Comparison of ENCODE assay signal across 31 cellular contexts in the genomic region with DNA sequence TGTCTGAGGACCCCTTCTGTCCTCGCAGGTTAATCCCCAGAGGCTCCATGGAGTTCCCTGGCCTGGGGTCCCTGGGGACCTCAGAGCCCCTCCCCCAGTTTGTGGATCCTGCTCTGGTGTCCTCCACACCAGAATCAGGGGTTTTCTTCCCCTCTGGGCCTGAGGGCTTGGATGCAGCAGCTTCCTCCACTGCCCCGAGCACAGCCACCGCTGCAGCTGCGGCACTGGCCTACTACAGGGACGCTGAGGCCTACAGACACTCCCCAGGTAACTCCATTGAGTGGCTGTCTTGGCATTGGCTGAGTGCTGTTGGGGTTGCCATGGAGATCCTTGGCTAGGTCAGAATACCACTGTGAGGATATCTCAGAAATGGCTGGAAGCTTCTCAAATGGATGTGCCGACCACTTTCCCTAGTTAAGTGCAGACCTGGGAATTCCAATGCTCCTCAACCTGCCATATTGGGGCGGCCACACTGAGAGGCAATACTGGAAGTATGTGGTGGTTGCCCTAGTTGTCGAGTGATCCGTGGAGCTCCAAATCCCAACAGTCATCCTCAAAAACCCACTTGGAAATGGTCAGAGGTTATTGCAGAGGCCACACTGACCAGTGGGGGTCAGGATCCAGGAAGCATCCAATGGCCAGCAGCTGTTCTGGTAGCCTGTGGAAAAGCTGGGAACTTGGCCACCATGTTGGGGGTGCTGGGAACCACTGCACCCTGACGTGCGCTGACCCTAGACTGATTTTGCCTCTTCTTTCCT. TPM values are rescaled to one million over a fixed set of nuclear protein-coding genes. Genes with fewer than 3 reads are reported as not detected.
"Had no signal": no experiment of that assay in that cellular context is flagged by ENCODE, and none has a peak within 500 bp of the region (broad histone marks: within the 10 kb centered on the region; RNA-seq: fewer than 3 reads in every experiment).

No MANE protein-coding gene starts in this region.

- H3K4me3 ChIP-seq: cardiac muscle cell, colonic mucosa, SJCRH30, SK-N-MC had no signal

- DNase-seq: activated CD4-positive, alpha-beta T cell treated with anti-CD3 and anti-CD28 coated beads for 36 hours; activated CD4-positive, alpha-beta T cell treated with anti-CD3 and anti-CD28 coated beads, Interleukin-2, amount 10 ng/mL, durations not matched to agents 7 days and 5 days; activated CD4-positive, alpha-beta T cell treated with anti-CD3 and anti-CD28 coated beads, Interleukin-2, amount 50 U/mL, for 48 hours; activated CD4-positive, CD25-positive, alpha-beta regulatory T cell; activated CD8-positive, alpha-beta memory T cell treated with anti-CD3 and anti-CD28 coated beads, Interleukin-2, amount 50 U/mL, for 48 hours; activated effector memory CD4-positive, alpha-beta T cell treated with anti-CD3 and anti-CD28 coated beads, Interleukin-2, amount 50 U/mL, for 16 hours; activated naive CD4-positive, alpha-beta T cell; activated naive CD4-positive, alpha-beta T cell treated with anti-CD3 and anti-CD28 coated beads, Interleukin-2, amount 50 U/mL, for 16 hours; activated naive CD8-positive, alpha-beta T cell treated with anti-CD3 and anti-CD28 coated beads for 36 hours; activated T-cell treated with anti-CD3 and anti-CD28 coated beads, Interleukin-2, amount 50 U/mL, for 48 hours; amniotic stem cell; brain microvascular endothelial cell; colonic mucosa; MM.1S; MV-4-11; NCI-H1092; NCI-H1436 treated with DMSO at 0.1 percent for 48 hours; NCI-H1694 treated with DMSO at 0.1 percent for 48 hours; NCI-H2029; NCI-H2171 treated with DMSO at 0.1 percent for 48 hours; NCI-H345; NCI-H524 treated with DMSO at 0.1 percent for 48 hours; NCI-H774; SHP77; SJCRH30; T1000; WERI-Rb-1 had no signal

- H3K27ac ChIP-seq: brain microvascular endothelial cell, cardiac muscle cell, colonic mucosa, KMS-11, SJCRH30, SK-N-MC, WERI-Rb-1 had no signal

- H3K9me3 ChIP-seq: colonic mucosa, SJCRH30 had no signal

- H3K36me3 ChIP-seq: brain microvascular endothelial cell, cardiac muscle cell, colonic mucosa, SJCRH30, WERI-Rb-1 had no signal

- H3K27me3 ChIP-seq: brain microvascular endothelial cell, cardiac muscle cell, SJCRH30 had no signal

- H3K4me2 ChIP-seq: KMS-11 had no signal

- H3K9ac ChIP-seq: KMS-11 had no signal

RNA-seq across cellular contexts. Expression of a gene that starts 4.9 kb away (rescaled TPM):
- polyA plus RNA-seq: aorta had no signal

RNA-seq across cellular contexts. Expression of a gene that starts 29.7 kb away (rescaled TPM):
- polyA plus RNA-seq: cardiac muscle cell had no signal
